In genomic region chr3:177598110-177598833, GRCh38 we compare ENCODE assay signal across 9 cellular contexts.
A peak's percentile ranks its signal among the peaks of the same experiment; 100 is the strongest.
DNase-seq lines count a peak whose midpoint lies in the region; ATAC-seq and TF ChIP-seq lines count a peak whose summit lies in the region.
"Had no signal": no experiment of that assay in that cellular context is flagged by ENCODE, and none has a peak within 500 bp of the region (broad histone marks: within the 10 kb centered on the region; RNA-seq: fewer than 3 reads in every experiment).

No MANE protein-coding gene starts in this region.

- POLR2A ChIA-PET in CD8-positive, alpha-beta T cell (lab: Charles Lee), result interaction anchor here (0.6 to 2.9 kb wide), 16 partner anchors 9 to 400 kb away, joined by 3 to 11 read pairs (median 3); no protein-coding TSS in a partner anchor

- H3K36me3 ChIP-seq in CD8-positive, alpha-beta T cell (ENCODE audit: insufficient read depth, low read length), result no peaks in the 10 kb centered on the region
- no peaks in the 10 kb centered on the region for H3K36me3 ChIP-seq in neuron (ENCODE audit: insufficient read depth, low read length)

- H2AFZ ChIP-seq in neuron (ENCODE audit: low read depth, low read length), result peak overlapping the region; percentile 20

- H3K27ac Mint-ChIP-seq in CD8-positive, alpha-beta T cell, result peak overlapping the region; percentile 95
- H3K27ac Mint-ChIP-seq in dendritic cell treated with granulocyte-macrophage colony-stimulating factor and Interleukin-4, amounts not matched to agents 40 ng/mL and 50 ng/mL, for 4 days, result peak overlapping the region; percentile 72

- H3K4me1 ChIP-seq in CD8-positive, alpha-beta T cell (ENCODE audit: insufficient read depth, low read length), result peaks cover 56% of the 10 kb centered on the region
- peaks cover 22% of the 10 kb centered on the region for H3K4me1 ChIP-seq in neuron (ENCODE audit: insufficient read depth, low read length)

- H3K4me3 ChIP-seq in CD8-positive, alpha-beta T cell (ENCODE audit: low read depth, low read length), result peak overlapping the region; percentile 8
- H3K4me3 ChIP-seq in neuron (ENCODE audit: low read length), result no peak overlapping the region
- H3K4me3 ChIP-seq: lung had no signal

- H3K4me3 Mint-ChIP-seq in CD8-positive, alpha-beta T cell, result peak overlapping the region; percentile 76
- H3K4me3 Mint-ChIP-seq in dendritic cell treated with granulocyte-macrophage colony-stimulating factor and Interleukin-4, amounts not matched to agents 40 ng/mL and 50 ng/mL, for 4 days, result no peak overlapping the region

- CTCF ChIA-PET in CD8-positive, alpha-beta T cell (lab: Charles Lee), result interaction anchor here (0.7 to 1.9 kb wide), 5 partner anchors 18 to 485 kb away, joined by 3 to 4 read pairs (median 3); no protein-coding TSS in a partner anchor

- H3K9me3 ChIP-seq in CD8-positive, alpha-beta T cell (ENCODE audit: low read length), result no peaks in the 10 kb centered on the region
- no peaks in the 10 kb centered on the region for H3K9me3 ChIP-seq in neuron (ENCODE audit: low read length)

- intact Hi-C loops in CD8-positive, alpha-beta T cell (cut with DNase I, micrococcal nuclease), result loop anchor here (2.0 to 10.0 kb wide), 7 partner anchors 44 to 546 kb away; partner anchors contain the start of gene TBL1XR1 (in 1 of the 2)
- intact Hi-C loops in dendritic cell treated with granulocyte-macrophage colony-stimulating factor and Interleukin-4, amounts not matched to agents 40 ng/mL and 50 ng/mL, for 4 days (cut with micrococcal nuclease), result loop anchor here (10.0 kb wide), 2 partner anchors 127 to 153 kb away; no protein-coding TSS in a partner anchor

- H3K9me3 Mint-ChIP-seq in CD8-positive, alpha-beta T cell, result no peaks in the 10 kb centered on the region
- no peaks in the 10 kb centered on the region for H3K9me3 Mint-ChIP-seq in dendritic cell treated with granulocyte-macrophage colony-stimulating factor and Interleukin-4, amounts not matched to agents 40 ng/mL and 50 ng/mL, for 4 days

- H3K36me3 Mint-ChIP-seq in CD8-positive, alpha-beta T cell, result no peaks in the 10 kb centered on the region
- H3K36me3 Mint-ChIP-seq in dendritic cell treated with granulocyte-macrophage colony-stimulating factor and Interleukin-4, amounts not matched to agents 40 ng/mL and 50 ng/mL, for 4 days (ENCODE audit: low read depth), result no peaks in the 10 kb centered on the region

- no peaks in the 10 kb centered on the region for H3K27me3 ChIP-seq in CD8-positive, alpha-beta T cell (ENCODE audit: insufficient read depth, low read length)
- no peaks in the 10 kb centered on the region for H3K27me3 ChIP-seq in neuron (ENCODE audit: insufficient read depth, low read length)

- no peak for TF ChIP-seq CTCF in CD8-positive, alpha-beta T cell (IDR thresholded peaks at IDR 0.05)

- H3K27ac ChIP-seq in CD8-positive, alpha-beta T cell (ENCODE audit: low read depth, low read length), result peak overlapping the region; percentile 44

- H3K27me3 Mint-ChIP-seq in CD8-positive, alpha-beta T cell (ENCODE audit: low read depth), result no peaks in the 10 kb centered on the region
- no peaks in the 10 kb centered on the region for H3K27me3 Mint-ChIP-seq in dendritic cell treated with granulocyte-macrophage colony-stimulating factor and Interleukin-4, amounts not matched to agents 40 ng/mL and 50 ng/mL, for 4 days

- peaks cover 90% of the 10 kb centered on the region for H3K4me1 Mint-ChIP-seq in CD8-positive, alpha-beta T cell (ENCODE audit: low read depth)
- peaks cover 77% of the 10 kb centered on the region for H3K4me1 Mint-ChIP-seq in dendritic cell treated with granulocyte-macrophage colony-stimulating factor and Interleukin-4, amounts not matched to agents 40 ng/mL and 50 ng/mL, for 4 days (ENCODE audit: low read depth)

- DNase-seq in CD8-positive, alpha-beta T cell, result no peak
- peak; percentile 91 to 94 for DNase-seq in NCI-H526 (lab: John Stamatoyannopoulos, UW)
- DNase-seq in GM19240 (ENCODE audit: insufficient read length, low spot score), result no peak
- no peak for DNase-seq in epidermal melanocyte (ENCODE audit: insufficient read length, low spot score)
- DNase-seq in HuH-7.5 (ENCODE audit: low spot score), result no peak

- no peak for ATAC-seq in CD8-positive, alpha-beta T cell
- ATAC-seq in HG03571 (IDR thresholded peaks at IDR 0.05; ENCODE audit: unreplicated experiment), result no peak

Comparison
In these comparisons a context has a peak if more than half of its experiments do, and no peak if none do; other contexts are left out.
1. DNase-seq: peak in NCI-H526 (2 of 2); none in CD8-positive, alpha-beta T cell (0 of 7), GM19240 (single experiment), epidermal melanocyte (single experiment) and HuH-7.5 (single experiment).